Comparison of ENCODE assay signal across 17 cellular contexts in genomic region chr5:116388564-116389258, GRCh38.
DNase-seq lines count a peak whose midpoint lies in the region; TF ChIP-seq lines count a peak whose summit lies in the region.
"Had no signal": no experiment of that assay in that cellular context is flagged by ENCODE, and none has a peak within 500 bp of the region (broad histone marks: within the 10 kb centered on the region; RNA-seq: fewer than 3 reads in every experiment).

No MANE protein-coding gene starts in this region.

- POLR2A ChIA-PET in activated CD4-positive, alpha-beta memory T cell treated with anti-CD3 and anti-CD28 coated beads, Interleukin-2, amount 10 ng/mL, durations not matched to agents 7 days and 5 days (lab: Charles Lee): no interaction called here

- peak overlapping the region; percentile 98 for H3K27ac Mint-ChIP-seq in glutamatergic neuron (ENCODE audit: unreplicated experiment)
- no peak overlapping the region for H3K27ac Mint-ChIP-seq in activated CD4-positive, alpha-beta memory T cell treated with anti-CD3 and anti-CD28 coated beads, Interleukin-2, amount 10 ng/mL, durations not matched to agents 7 days and 5 days

- no peaks in the 10 kb centered on the region for H3K36me3 ChIP-seq in skeletal muscle tissue (ENCODE audit: control insufficient read depth in 3 of 3, insufficient read depth in 3 of 3, low read length in 3 of 3)
- H3K36me3 ChIP-seq: ascending aorta, SJSA1, thoracic aorta had no signal

- H3K9me3 Mint-ChIP-seq in glutamatergic neuron (ENCODE audit: unreplicated experiment): peaks cover 5% of the 10 kb centered on the region
- no peaks in the 10 kb centered on the region for H3K9me3 Mint-ChIP-seq in activated CD4-positive, alpha-beta memory T cell treated with anti-CD3 and anti-CD28 coated beads, Interleukin-2, amount 10 ng/mL, durations not matched to agents 7 days and 5 days

- H3K27ac ChIP-seq in skeletal muscle tissue (ENCODE audit: low read depth, low read length): no peak overlapping the region
- H3K27ac ChIP-seq: ascending aorta, parathyroid adenoma, SJSA1, thoracic aorta had no signal

- peaks cover 12% of the 10 kb centered on the region for H3K27me3 Mint-ChIP-seq in glutamatergic neuron (ENCODE audit: unreplicated experiment)
- H3K27me3 Mint-ChIP-seq in activated CD4-positive, alpha-beta memory T cell treated with anti-CD3 and anti-CD28 coated beads, Interleukin-2, amount 10 ng/mL, durations not matched to agents 7 days and 5 days: no peaks in the 10 kb centered on the region

- no peak for TF ChIP-seq CTCF in glutamatergic neuron (IDR thresholded peaks at IDR 0.05; ENCODE audit: partially characterized antibody, unreplicated experiment)

- peak overlapping the region in 2 of 3 donors; percentile 26 to 34 for H3K9ac ChIP-seq in skeletal muscle tissue (ENCODE audit: low read depth in 1 of 3, low read length in 3 of 3)
- H3K9ac ChIP-seq: parathyroid adenoma had no signal

- H3K27me3 ChIP-seq in skeletal muscle tissue (ENCODE audit: control insufficient read depth in 3 of 3, insufficient read depth in 3 of 3, low read length in 3 of 3): no peaks in the 10 kb centered on the region
- H3K27me3 ChIP-seq: ascending aorta, SJSA1 had no signal

- DNase-seq in T1000 (lab: John Stamatoyannopoulos, UW) (peak; percentile 4), glutamatergic neuron (peak; percentile 36), left kidney (ENCODE audit: low read depth, low spot score) (peak; percentile 76), NCI-H2107 treated with DMSO at 0.1 percent for 48 hours (lab: John Stamatoyannopoulos, UW; ENCODE audit: unreplicated experiment) (no peak), NCI-H748 (lab: John Stamatoyannopoulos, UW; ENCODE audit: unreplicated experiment) (no peak)
- DNase-seq in activated CD4-positive, alpha-beta memory T cell treated with anti-CD3 and anti-CD28 coated beads, Interleukin-2, amount 10 ng/mL, durations not matched to agents 7 days and 5 days: no peak
- DNase-seq: activated CD4-positive, alpha-beta T cell treated with anti-CD3 and anti-CD28 coated beads for 1 hour; activated naive CD4-positive, alpha-beta T cell; AML-193; NCI-H1694 treated with DMSO at 0.1 percent for 48 hours; NCI-H446 treated with DMSO at 0.1 percent for 48 hours; T-helper 9 cell had no signal

- H3K4me1 Mint-ChIP-seq in glutamatergic neuron (ENCODE audit: low read depth, unreplicated experiment): peaks cover 40% of the 10 kb centered on the region
- no peaks in the 10 kb centered on the region for H3K4me1 Mint-ChIP-seq in activated CD4-positive, alpha-beta memory T cell treated with anti-CD3 and anti-CD28 coated beads, Interleukin-2, amount 10 ng/mL, durations not matched to agents 7 days and 5 days

- H3K9me3 ChIP-seq in skeletal muscle tissue (ENCODE audit: control insufficient read depth in 3 of 3, low read length in 3 of 3): no peaks in the 10 kb centered on the region
- H3K9me3 ChIP-seq: ascending aorta, SJSA1, thoracic aorta had no signal

- peaks cover 4 to 9% (median 7%) of the 10 kb centered on the region in 3 donors for H3K4me1 ChIP-seq in skeletal muscle tissue (ENCODE audit: control insufficient read depth in 3 of 3, insufficient read depth in 3 of 3, low read length in 3 of 3)
- H3K4me1 ChIP-seq: ascending aorta, parathyroid adenoma, SJSA1 had no signal

- H3K36me3 Mint-ChIP-seq in glutamatergic neuron (ENCODE audit: unreplicated experiment): no peaks in the 10 kb centered on the region
- no peaks in the 10 kb centered on the region for H3K36me3 Mint-ChIP-seq in activated CD4-positive, alpha-beta memory T cell treated with anti-CD3 and anti-CD28 coated beads, Interleukin-2, amount 10 ng/mL, durations not matched to agents 7 days and 5 days (ENCODE audit: low read depth)

- H3K4me3 Mint-ChIP-seq in glutamatergic neuron (ENCODE audit: unreplicated experiment): no peak overlapping the region
- no peak overlapping the region for H3K4me3 Mint-ChIP-seq in activated CD4-positive, alpha-beta memory T cell treated with anti-CD3 and anti-CD28 coated beads, Interleukin-2, amount 10 ng/mL, durations not matched to agents 7 days and 5 days

- peak overlapping the region in 1 of 3 donors; percentile 20 for H3K4me3 ChIP-seq in skeletal muscle tissue (ENCODE audit: low read length in 3 of 3)
- H3K4me3 ChIP-seq: ascending aorta, SJSA1, thoracic aorta had no signal

- CTCF ChIA-PET in activated CD4-positive, alpha-beta memory T cell treated with anti-CD3 and anti-CD28 coated beads, Interleukin-2, amount 10 ng/mL, durations not matched to agents 7 days and 5 days (lab: Charles Lee): no interaction called here

Comparison
In these comparisons a context has a peak if more than half of its experiments do, and no peak if none do; other contexts are left out.
1. DNase-seq: peak in T1000 (single experiment), glutamatergic neuron (single experiment) and left kidney (single experiment); none in activated CD4-positive, alpha-beta memory T cell treated with anti-CD3 and anti-CD28 coated beads, Interleukin-2, amount 10 ng/mL, durations not matched to agents 7 days and 5 days (single experiment), NCI-H2107 treated with DMSO at 0.1 percent for 48 hours (single experiment) and NCI-H748 (single experiment).